16 cellular contexts compared by ENCODE assay signal in genomic region chr2:240803191-240803590, GRCh38. TPM values are rescaled to one million over a fixed set of nuclear protein-coding genes. Genes with fewer than 3 reads are reported as not detected.
DNase-seq lines count a peak whose midpoint lies in the region; ATAC-seq and TF ChIP-seq lines count a peak whose summit lies in the region.
"Had no signal": no experiment of that assay in that cellular context is flagged by ENCODE, and none has a peak within 500 bp of the region (broad histone marks: within the 10 kb centered on the region; RNA-seq: fewer than 3 reads in every experiment).

No MANE protein-coding gene starts in this region.

- H3K27ac Mint-ChIP-seq in activated CD8-positive, alpha-beta memory T cell treated with anti-CD3 and anti-CD28 coated beads, Interleukin-2, amount 10 ng/mL, durations not matched to agents 7 days and 5 days = no peak overlapping the region
- no peak overlapping the region for H3K27ac Mint-ChIP-seq in CD14-positive monocyte
- H3K27ac Mint-ChIP-seq in WTC11 = no peak overlapping the region
- H3K27ac Mint-ChIP-seq in natural killer cell treated with Interleukin-12 subunit alpha and Interleukin-12 subunit beta and Interleukin-15 and Interleukin-18, amount 100 ng/mL, for 72 hours = no peak overlapping the region
- H3K27ac Mint-ChIP-seq: CD4-positive, alpha-beta memory T cell had no signal

- peak; percentile 31 for DNase-seq in activated CD8-positive, alpha-beta memory T cell treated with anti-CD3 and anti-CD28 coated beads, Interleukin-2, amount 10 ng/mL, durations not matched to agents 7 days and 5 days
- no peak for DNase-seq in activated CD8-positive, alpha-beta memory T cell treated with anti-CD3 and anti-CD28 coated beads, Interleukin-2, amount 50 U/mL, for 4 hours
- DNase-seq in CD14-positive monocyte (ENCODE audit: low spot score) = peak; percentile 16
- DNase-seq in WTC11 (ENCODE audit: low spot score) = peak; percentile 5
- DNase-seq in islet precursor cell = peak; percentile 28
- DNase-seq in SW480 (ENCODE audit: low spot score) = no peak
- DNase-seq in NCI-H774 (lab: John Stamatoyannopoulos, UW) = no peak
- no peak for DNase-seq in natural killer cell treated with Interleukin-12 subunit alpha and Interleukin-12 subunit beta and Interleukin-15 and Interleukin-18, amount 100 ng/mL, for 72 hours (ENCODE audit: low spot score)
- DNase-seq: AML-193; Calu3; CD4-positive, alpha-beta memory T cell; DMS79 treated with DMSO at 0.1 percent for 48 hours; GF-D8; GOT3; H9 had no signal

- intact Hi-C loops in CD14-positive monocyte (cut with micrococcal nuclease) = no loop called here

- no peaks in the 10 kb centered on the region for H3K9me3 Mint-ChIP-seq in activated CD8-positive, alpha-beta memory T cell treated with anti-CD3 and anti-CD28 coated beads, Interleukin-2, amount 10 ng/mL, durations not matched to agents 7 days and 5 days (ENCODE audit: low read depth)
- H3K9me3 Mint-ChIP-seq in CD14-positive monocyte (peaks cover 0 to 10% (median 0%) of the 10 kb centered on the region in 7 donors), WTC11 (no peaks in the 10 kb centered on the region)
- H3K9me3 Mint-ChIP-seq in natural killer cell treated with Interleukin-12 subunit alpha and Interleukin-12 subunit beta and Interleukin-15 and Interleukin-18, amount 100 ng/mL, for 72 hours = no peaks in the 10 kb centered on the region

- H3K4me1 Mint-ChIP-seq in activated CD8-positive, alpha-beta memory T cell treated with anti-CD3 and anti-CD28 coated beads, Interleukin-2, amount 10 ng/mL, durations not matched to agents 7 days and 5 days = no peaks in the 10 kb centered on the region
- H3K4me1 Mint-ChIP-seq in CD14-positive monocyte (no peaks in the 10 kb centered on the region), WTC11 (peaks cover 35% of the 10 kb centered on the region)
- no peaks in the 10 kb centered on the region for H3K4me1 Mint-ChIP-seq in natural killer cell treated with Interleukin-12 subunit alpha and Interleukin-12 subunit beta and Interleukin-15 and Interleukin-18, amount 100 ng/mL, for 72 hours (ENCODE audit: low read depth in 2 of 2)
- H3K4me1 Mint-ChIP-seq: CD4-positive, alpha-beta memory T cell had no signal

- POLR2A ChIA-PET in WTC11 (lab: Charles Lee) = no interaction called here

- H3K27me3 Mint-ChIP-seq in activated CD8-positive, alpha-beta memory T cell treated with anti-CD3 and anti-CD28 coated beads, Interleukin-2, amount 10 ng/mL, durations not matched to agents 7 days and 5 days = peaks cover 50% of the 10 kb centered on the region
- H3K27me3 Mint-ChIP-seq in CD14-positive monocyte (ENCODE audit: low read depth in 3 of 3) (peaks cover 10 to 42% (median 26%) of the 10 kb centered on the region in 3 donors), WTC11 (ENCODE audit: low read depth) (no peaks in the 10 kb centered on the region)
- peaks cover 32 to 51% of the 10 kb centered on the region in 2 donors for H3K27me3 Mint-ChIP-seq in natural killer cell treated with Interleukin-12 subunit alpha and Interleukin-12 subunit beta and Interleukin-15 and Interleukin-18, amount 100 ng/mL, for 72 hours

- no peak overlapping the region for H3K4me3 Mint-ChIP-seq in activated CD8-positive, alpha-beta memory T cell treated with anti-CD3 and anti-CD28 coated beads, Interleukin-2, amount 10 ng/mL, durations not matched to agents 7 days and 5 days
- no peak overlapping the region for H3K4me3 Mint-ChIP-seq in CD14-positive monocyte
- H3K4me3 Mint-ChIP-seq in WTC11 = no peak overlapping the region
- no peak overlapping the region for H3K4me3 Mint-ChIP-seq in natural killer cell treated with Interleukin-12 subunit alpha and Interleukin-12 subunit beta and Interleukin-15 and Interleukin-18, amount 100 ng/mL, for 72 hours
- H3K4me3 Mint-ChIP-seq: CD4-positive, alpha-beta memory T cell; H9 had no signal

- no peak for ATAC-seq in activated CD8-positive, alpha-beta memory T cell treated with anti-CD3 and anti-CD28 coated beads, Interleukin-2, amount 10 ng/mL, durations not matched to agents 7 days and 5 days
- ATAC-seq in WTC11 = no peak
- no peak for ATAC-seq in natural killer cell treated with Interleukin-12 subunit alpha and Interleukin-12 subunit beta and Interleukin-15 and Interleukin-18, amount 100 ng/mL, for 72 hours
- ATAC-seq: A549 had no signal

- TF ChIP-seq CTCF in CD14-positive monocyte (IDR thresholded peaks at IDR 0.05) (no peak), WTC11 (IDR thresholded peaks at IDR 0.05) (no peak)

- CTCF ChIA-PET in activated CD8-positive, alpha-beta memory T cell treated with anti-CD3 and anti-CD28 coated beads, Interleukin-2, amount 10 ng/mL, durations not matched to agents 7 days and 5 days (lab: Charles Lee) = no interaction called here
- CTCF ChIA-PET in WTC11 (lab: Charles Lee) = interaction anchor here (2.2 kb wide), 1 partner anchor 37 kb away, joined by 7 read pairs; no protein-coding TSS in a partner anchor

- H3K36me3 Mint-ChIP-seq in activated CD8-positive, alpha-beta memory T cell treated with anti-CD3 and anti-CD28 coated beads, Interleukin-2, amount 10 ng/mL, durations not matched to agents 7 days and 5 days = no peaks in the 10 kb centered on the region
- H3K36me3 Mint-ChIP-seq in CD14-positive monocyte = no peaks in the 10 kb centered on the region
- peaks cover 17% of the 10 kb centered on the region for H3K36me3 Mint-ChIP-seq in WTC11
- H3K36me3 Mint-ChIP-seq in natural killer cell treated with Interleukin-12 subunit alpha and Interleukin-12 subunit beta and Interleukin-15 and Interleukin-18, amount 100 ng/mL, for 72 hours = no peaks in the 10 kb centered on the region
- H3K36me3 Mint-ChIP-seq: CD4-positive, alpha-beta memory T cell had no signal

TF ChIP-seq in WTC11, 78 proteins besides CTCF, POLR2A, EP300 and RAD21 (continues in another document):
- no peak for TF ChIP-seq E2F4 (CRISPR knock-in tag; IDR thresholded peaks at IDR 0.05; ENCODE audit: borderline replicate concordance, low read depth)
- no peak for TF ChIP-seq FOXP4 (CRISPR knock-in tag; IDR thresholded peaks at IDR 0.05)
- no peak for TF ChIP-seq SOX15 (CRISPR knock-in tag; IDR thresholded peaks at IDR 0.05)
- TF ChIP-seq USF2 (CRISPR knock-in tag; IDR thresholded peaks at IDR 0.05) = no peak
- TF ChIP-seq ZBTB21 (CRISPR knock-in tag; IDR thresholded peaks at IDR 0.05; ENCODE audit: borderline replicate concordance) = no peak
- TF ChIP-seq ZNF671 (CRISPR knock-in tag; IDR thresholded peaks at IDR 0.05) = no peak
- no peak for TF ChIP-seq GABPB1 (CRISPR knock-in tag; IDR thresholded peaks at IDR 0.05)
- no peak for TF ChIP-seq ERG (CRISPR knock-in tag; IDR thresholded peaks at IDR 0.05)
- no peak for TF ChIP-seq JAZF1 (CRISPR knock-in tag; IDR thresholded peaks at IDR 0.05)

RNA-seq across cellular contexts. Expression of gene KIF1A, which starts 16.8 kb away (rescaled TPM):
- total RNA-seq in activated CD8-positive, alpha-beta memory T cell treated with anti-CD3 and anti-CD28 coated beads, Interleukin-2, amount 10 ng/mL, durations not matched to agents 7 days and 5 days = 1 to 10 TPM in 1 of 2 experiments, under 1 TPM in 1; 0.76 to 4.6 TPM
- not detected for polyA plus RNA-seq in CD14-positive monocyte
- total RNA-seq in WTC11 (2021) = 218 to 279 TPM (median 222 TPM) in 3 replicates
- total RNA-seq in natural killer cell treated with Interleukin-12 subunit alpha and Interleukin-12 subunit beta and Interleukin-15 and Interleukin-18, amount 100 ng/mL, for 72 hours = under 1 TPM in 1 of 2 donors, not detected in 1; 0.45 TPM
- total RNA-seq: CD4-positive, alpha-beta memory T cell had no signal
- polyA plus RNA-seq: CD4-positive, alpha-beta memory T cell had no signal

Comparison
In these comparisons a context has a peak if more than half of its experiments do, and no peak if none do; other contexts are left out.
1. DNase-seq: peak in activated CD8-positive, alpha-beta memory T cell treated with anti-CD3 and anti-CD28 coated beads, Interleukin-2, amount 10 ng/mL, durations not matched to agents 7 days and 5 days (single experiment), CD14-positive monocyte (single experiment), WTC11 (single experiment) and islet precursor cell (single experiment); none in activated CD8-positive, alpha-beta memory T cell treated with anti-CD3 and anti-CD28 coated beads, Interleukin-2, amount 50 U/mL, for 4 hours (single experiment), SW480 (single experiment), NCI-H774 (single experiment) and natural killer cell treated with Interleukin-12 subunit alpha and Interleukin-12 subunit beta and Interleukin-15 and Interleukin-18, amount 100 ng/mL, for 72 hours (single experiment).
2. RNA of gene KIF1A, which starts 16.8 kb away (total RNA-seq): 218 to 279 TPM in WTC11; 0.76 to 4.6 TPM in activated CD8-positive, alpha-beta memory T cell treated with anti-CD3 and anti-CD28 coated beads, Interleukin-2, amount 10 ng/mL, durations not matched to agents 7 days and 5 days and 0.45 TPM in natural killer cell treated with Interleukin-12 subunit alpha and Interleukin-12 subunit beta and Interleukin-15 and Interleukin-18, amount 100 ng/mL, for 72 hours; every median in the first group is over 10 times any median in the second.